ENCODE assay signal across 1 cellular context in the genomic region with DNA sequence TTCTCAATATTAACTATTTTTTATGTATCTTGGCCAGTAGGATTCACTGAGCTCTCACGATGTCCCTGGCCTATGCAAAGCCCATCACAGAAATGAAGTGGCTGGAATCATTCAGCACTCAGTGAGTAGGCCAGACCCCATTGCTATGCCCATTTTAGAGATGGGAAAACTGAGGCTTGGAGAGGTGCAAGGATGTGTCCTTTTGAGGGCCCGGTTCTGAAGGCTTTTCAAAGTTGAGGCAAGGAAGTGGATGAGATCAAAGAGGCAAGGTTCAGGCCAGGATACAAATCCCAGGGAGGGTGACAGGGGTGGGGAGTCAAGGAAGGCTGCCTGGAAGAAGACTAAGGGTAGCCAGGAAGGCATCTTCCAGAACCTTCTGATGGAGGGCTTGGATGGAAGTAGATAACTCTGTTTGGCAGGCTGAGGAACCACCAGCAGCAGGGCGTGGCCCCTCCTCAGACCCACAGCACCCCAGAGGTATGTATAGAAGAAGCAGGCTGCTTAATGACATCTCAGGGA.
A peak's percentile ranks its signal among the peaks of the same experiment; 100 is the strongest.
TF ChIP-seq lines count a peak whose summit lies in the region.

No MANE protein-coding gene starts in this region.

TF ChIP-seq in HCT116, 20 proteins besides CTCF, POLR2A, EP300 and RAD21 (continued from another document):
- 0 out of 2 replicates have a peak, but pooled peaks have one; percentile 33 for TF ChIP-seq CBX3 (IDR thresholded peaks at IDR 0.05; ENCODE audit: low read depth)
- TF ChIP-seq SP1 (IDR thresholded peaks at IDR 0.05; ENCODE audit: low read depth), result no peak
